In genomic region chr22:42685941-42686666, GRCh38 we compare ENCODE assay signal across 11 cellular contexts. TPM values are rescaled to one million over a fixed set of nuclear protein-coding genes. Genes with fewer than 3 reads are reported as not detected.
DNase-seq lines count a peak whose midpoint lies in the region; ATAC-seq and TF ChIP-seq lines count a peak whose summit lies in the region.
"Had no signal": no experiment of that assay in that cellular context is flagged by ENCODE, and none has a peak within 500 bp of the region (broad histone marks: within the 10 kb centered on the region; RNA-seq: fewer than 3 reads in every experiment).

No MANE protein-coding gene starts in this region.

- H3K27ac Mint-ChIP-seq in stimulated activated naive B cell treated with anti-CD40 and anti-IgM and Interleukin-4, amounts not matched to agents 10 μg/mL and 1 μg/mL and 100 μg/mL, for 72 hours = peak overlapping the region; percentile 3

- H3K27ac ChIP-seq in RWPE1 (peak overlapping the region; percentile 99), right atrium auricular region (peak overlapping the region; percentile 95 to 98)

- peaks cover 4 to 9% of the 10 kb centered on the region in 2 donors for H3K27me3 Mint-ChIP-seq in stimulated activated naive B cell treated with anti-CD40 and anti-IgM and Interleukin-4, amounts not matched to agents 10 μg/mL and 1 μg/mL and 100 μg/mL, for 72 hours

- TF ChIP-seq CTCF in RWPE1 (conservative IDR thresholded peaks at IDR 0.05; ENCODE audit: low read depth) (no peak; the same call in 1 of the 2 replicates), right atrium auricular region (IDR thresholded peaks at IDR 0.05) (no peak)

- H3K4me1 ChIP-seq in HAP-1 = peaks cover 26% of the 10 kb centered on the region
- peaks cover 4 to 87% of the 10 kb centered on the region in 2 donors for H3K4me1 ChIP-seq in right atrium auricular region

- ATAC-seq in stimulated activated naive B cell treated with anti-CD40 and anti-IgM and Interleukin-4, amounts not matched to agents 10 μg/mL and 1 μg/mL and 100 μg/mL, for 72 hours (replicated peaks) = no peak

- POLR2A ChIA-PET in RWPE1 (lab: Yijun Ruan, JAX; ENCODE audit: low non-redundant PET) = interaction anchor here (0.6 kb wide), 1 partner anchor 336 kb away, joined by 3 read pairs; no protein-coding TSS in a partner anchor

- DNase-seq in HAP-1 (ENCODE audit: low spot score in 2 of 2) (peak; percentile 44 to 79), RWPE1 (ENCODE audit: low spot score) (peak; percentile 8), right atrium auricular region (ENCODE audit: low spot score) (peak; percentile 72), mucosa of gallbladder (ENCODE audit: low spot score) (no peak), NCI-H128 (lab: John Stamatoyannopoulos, UW; ENCODE audit: unreplicated experiment) (no peak), SW480 (ENCODE audit: low spot score) (no peak)
- no peak for DNase-seq in stimulated activated naive B cell treated with anti-CD40 and anti-IgM and Interleukin-4, amounts not matched to agents 10 μg/mL and 1 μg/mL and 100 μg/mL, for 72 hours
- DNase-seq: activated effector memory CD4-positive, alpha-beta T cell treated with anti-CD3 and anti-CD28 coated beads, Interleukin-2, amount 50 U/mL, for 16 hours; islet precursor cell; retina had no signal

- H3K9me3 Mint-ChIP-seq in stimulated activated naive B cell treated with anti-CD40 and anti-IgM and Interleukin-4, amounts not matched to agents 10 μg/mL and 1 μg/mL and 100 μg/mL, for 72 hours = no peaks in the 10 kb centered on the region

- in situ Hi-C loops in HAP-1 (cut with MboI; ENCODE audit: low sequenced_read_pairs) = no loop called here

- H3K4me3 ChIP-seq in HAP-1 = no peak overlapping the region
- no peak overlapping the region for H3K4me3 ChIP-seq in right atrium auricular region

- CTCF ChIA-PET in RWPE1 (lab: Yijun Ruan, JAX) = interaction anchor here (0.6 kb wide), 1 partner anchor 98 kb away, joined by 3 read pairs; no protein-coding TSS in a partner anchor

- no peaks in the 10 kb centered on the region for H3K27me3 ChIP-seq in HAP-1 (ENCODE audit: low read depth)
- H3K27me3 ChIP-seq in right atrium auricular region = no peaks in the 10 kb centered on the region

- peaks cover 10 to 19% of the 10 kb centered on the region in 2 donors for H3K4me1 Mint-ChIP-seq in stimulated activated naive B cell treated with anti-CD40 and anti-IgM and Interleukin-4, amounts not matched to agents 10 μg/mL and 1 μg/mL and 100 μg/mL, for 72 hours

- no peaks in the 10 kb centered on the region for H3K36me3 Mint-ChIP-seq in stimulated activated naive B cell treated with anti-CD40 and anti-IgM and Interleukin-4, amounts not matched to agents 10 μg/mL and 1 μg/mL and 100 μg/mL, for 72 hours

- no peaks in the 10 kb centered on the region for H3K9me3 ChIP-seq in HAP-1
- no peaks in the 10 kb centered on the region for H3K9me3 ChIP-seq in right atrium auricular region

- H3K4me3 Mint-ChIP-seq in stimulated activated naive B cell treated with anti-CD40 and anti-IgM and Interleukin-4, amounts not matched to agents 10 μg/mL and 1 μg/mL and 100 μg/mL, for 72 hours = no peak overlapping the region

- no peaks in the 10 kb centered on the region; the same call in 1 of the 2 replicates for H3K36me3 ChIP-seq in HAP-1 (replicated peaks)
- H3K36me3 ChIP-seq in right atrium auricular region = peaks cover 3% of the 10 kb centered on the region

RNA-seq across cellular contexts. Expression of gene A4GALT, which starts 34.6 kb away (rescaled TPM):
- 10 to 100 TPM; 40.8 to 78.6 TPM for total RNA-seq in right atrium auricular region
- 8.7 TPM for total RNA-seq in mucosa of gallbladder

RNA-seq across cellular contexts. Expression of gene CYB5R3, which starts 36.9 kb away (rescaled TPM):
- 100 to 1,000 TPM; 265 to 288 TPM for total RNA-seq in right atrium auricular region
- total RNA-seq in mucosa of gallbladder = 240 TPM

RNA-seq across cellular contexts. Expression of gene ATP5MGL, which starts 45.7 kb away (rescaled TPM):
- not detected for total RNA-seq in right atrium auricular region
- total RNA-seq in mucosa of gallbladder = 1.7 TPM
- total RNA-seq: Daoy had no signal

Comparison
In these comparisons a context has a peak if more than half of its experiments do, and no peak if none do; other contexts are left out.
1. DNase-seq: peak in HAP-1 (2 of 2), RWPE1 (single experiment) and right atrium auricular region (single experiment); none in stimulated activated naive B cell treated with anti-CD40 and anti-IgM and Interleukin-4, amounts not matched to agents 10 μg/mL and 1 μg/mL and 100 μg/mL, for 72 hours (single experiment), mucosa of gallbladder (single experiment), NCI-H128 (single experiment) and SW480 (single experiment).